In the genomic region with DNA sequence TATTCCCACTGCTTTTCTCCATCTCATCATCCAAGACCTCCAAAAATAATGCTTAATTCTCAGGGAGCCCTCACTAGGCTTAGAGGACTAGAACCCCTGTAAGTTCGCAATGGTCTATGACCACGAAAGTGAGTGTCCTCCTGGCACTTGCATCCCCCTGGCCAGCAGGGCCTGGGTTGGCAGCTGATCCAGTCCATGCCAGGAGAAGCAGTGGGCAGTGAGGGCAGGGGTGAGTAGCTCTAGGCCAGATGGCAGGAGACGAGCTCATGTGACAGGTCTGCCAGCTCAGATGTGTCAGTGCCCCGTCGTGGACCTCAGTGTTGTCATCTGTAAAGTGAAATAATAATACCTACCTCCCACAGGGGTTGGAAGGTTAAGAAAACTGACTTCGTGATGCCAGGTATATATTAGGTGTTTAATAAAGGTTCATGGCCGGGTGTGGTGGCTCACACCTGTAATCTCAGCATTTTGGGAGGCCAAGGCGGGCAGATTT, we compare ENCODE assay signal across 27 cellular contexts. TPM values are rescaled to one million over a fixed set of nuclear protein-coding genes. Genes with fewer than 3 reads are reported as not detected.
"Had no signal": no experiment of that assay in that cellular context is flagged by ENCODE, and none has a peak within 500 bp of the region (broad histone marks: within the 10 kb centered on the region; RNA-seq: fewer than 3 reads in every experiment).

No MANE protein-coding gene starts in this region.

- H3K27me3 Mint-ChIP-seq: activated naive CD4-positive, alpha-beta T cell treated with anti-CD3 and anti-CD28 coated beads, Interleukin-2, amount 50 U/mL, for 24 hours; activated T-helper 17 cell treated with anti-CD3 and anti-CD28 coated beads, Interleukin-2, amount 50 U/mL, for 72 hours had no signal

- H3K4me1 ChIP-seq: breast epithelium, SJCRH30 had no signal

- H3K27ac ChIP-seq: breast epithelium, KMS-11, RWPE1, SJCRH30, VCaP had no signal

- H3K4me1 Mint-ChIP-seq: activated CD4-positive, alpha-beta T cell treated with anti-CD3 and anti-CD28 coated beads, Interleukin-2, amount 10 ng/mL, durations not matched to agents 7 days and 5 days; activated naive CD4-positive, alpha-beta T cell treated with anti-CD3 and anti-CD28 coated beads, Interleukin-2, amount 50 U/mL, for 24 hours; activated T-helper 17 cell treated with anti-CD3 and anti-CD28 coated beads, Interleukin-2, amount 50 U/mL, for 72 hours had no signal

- H3K27ac Mint-ChIP-seq: activated CD4-positive, alpha-beta memory T cell treated with anti-CD3 and anti-CD28 coated beads for 36 hours; activated CD4-positive, alpha-beta T cell treated with anti-CD3 and anti-CD28 coated beads, Interleukin-2, amount 10 ng/mL, durations not matched to agents 7 days and 5 days; activated naive CD4-positive, alpha-beta T cell treated with anti-CD3 and anti-CD28 coated beads, Interleukin-2, amount 50 U/mL, for 24 hours; activated T-helper 17 cell treated with anti-CD3 and anti-CD28 coated beads, Interleukin-2, amount 50 U/mL, for 72 hours had no signal

- H3K4me3 ChIP-seq: breast epithelium, SJCRH30 had no signal

- DNase-seq: activated CD4-positive, alpha-beta memory T cell treated with anti-CD3 and anti-CD28 coated beads for 36 hours; activated CD4-positive, alpha-beta T cell treated with anti-CD3 and anti-CD28 coated beads, Interleukin-2, amount 10 ng/mL, durations not matched to agents 7 days and 5 days; activated CD4-positive, CD25-positive, alpha-beta regulatory T cell; activated naive CD4-positive, alpha-beta T cell; aorta; central memory CD4-positive, alpha-beta T cell; NCI-H1092; NCI-H1417; NCI-H1694 treated with DMSO at 0.1 percent for 48 hours; NCI-H2029 treated with DMSO at 0.1 percent for 48 hours; NCI-H510A treated with DMSO at 0.1 percent for 48 hours; NCI-H69; NK-92 treated with Interleukin-12 subunit alpha and Interleukin-12 subunit beta, amount 100 ng/mL, for 24 hours; OCI-M1; Right ventricle myocardium superior; SJCRH30; SK-N-SH; T-helper 1 cell had no signal

- H3K27me3 ChIP-seq: breast epithelium, SJCRH30 had no signal

- H3K4me3 Mint-ChIP-seq: activated CD4-positive, alpha-beta memory T cell treated with anti-CD3 and anti-CD28 coated beads for 36 hours; activated CD4-positive, alpha-beta T cell treated with anti-CD3 and anti-CD28 coated beads, Interleukin-2, amount 10 ng/mL, durations not matched to agents 7 days and 5 days; activated naive CD4-positive, alpha-beta T cell treated with anti-CD3 and anti-CD28 coated beads, Interleukin-2, amount 50 U/mL, for 24 hours; activated T-helper 17 cell treated with anti-CD3 and anti-CD28 coated beads, Interleukin-2, amount 50 U/mL, for 72 hours had no signal

- H3K9me3 ChIP-seq: SJCRH30, SK-N-SH had no signal

- H3K36me3 ChIP-seq: breast epithelium, SJCRH30 had no signal

RNA-seq across cellular contexts. Expression of a gene that starts 11.1 kb away (rescaled TPM):
- total RNA-seq: MCF 10A, Right ventricle myocardium superior, SJCRH30 had no signal

RNA-seq across cellular contexts. Expression of a gene that starts 18.4 kb away (rescaled TPM):
- total RNA-seq: activated CD4-positive, alpha-beta memory T cell treated with anti-CD3 and anti-CD28 coated beads for 36 hours; activated CD4-positive, alpha-beta T cell treated with anti-CD3 and anti-CD28 coated beads, Interleukin-2, amount 10 ng/mL, durations not matched to agents 7 days and 5 days; activated CD8-positive, alpha-beta memory T cell treated with anti-CD3 and anti-CD28 coated beads for 36 hours; activated T-helper 17 cell treated with anti-CD3 and anti-CD28 coated beads, Interleukin-2, amount 50 U/mL, for 72 hours; MCF 10A; T-helper 2 cell treated with Interferon-gamma antibody and Interleukin-4, amounts not matched to agents 100 ng/mL and 5 ng/mL, for 36 hours had no signal
- polyA plus RNA-seq: aorta had no signal

RNA-seq across cellular contexts. Expression of a gene that starts 36.8 kb away (rescaled TPM):
- total RNA-seq: activated CD4-positive, alpha-beta memory T cell treated with anti-CD3 and anti-CD28 coated beads for 36 hours; activated CD4-positive, alpha-beta T cell treated with anti-CD3 and anti-CD28 coated beads, Interleukin-2, amount 10 ng/mL, durations not matched to agents 7 days and 5 days; activated CD8-positive, alpha-beta memory T cell treated with anti-CD3 and anti-CD28 coated beads for 36 hours; activated T-helper 17 cell treated with anti-CD3 and anti-CD28 coated beads, Interleukin-2, amount 50 U/mL, for 72 hours; aorta; MCF 10A; SJCRH30; T-helper 2 cell treated with Interferon-gamma antibody and Interleukin-4, amounts not matched to agents 100 ng/mL and 5 ng/mL, for 36 hours had no signal
- polyA plus RNA-seq: aorta, SK-N-SH had no signal
